ENCODE assay signal across 10 cellular contexts in the genomic region with DNA sequence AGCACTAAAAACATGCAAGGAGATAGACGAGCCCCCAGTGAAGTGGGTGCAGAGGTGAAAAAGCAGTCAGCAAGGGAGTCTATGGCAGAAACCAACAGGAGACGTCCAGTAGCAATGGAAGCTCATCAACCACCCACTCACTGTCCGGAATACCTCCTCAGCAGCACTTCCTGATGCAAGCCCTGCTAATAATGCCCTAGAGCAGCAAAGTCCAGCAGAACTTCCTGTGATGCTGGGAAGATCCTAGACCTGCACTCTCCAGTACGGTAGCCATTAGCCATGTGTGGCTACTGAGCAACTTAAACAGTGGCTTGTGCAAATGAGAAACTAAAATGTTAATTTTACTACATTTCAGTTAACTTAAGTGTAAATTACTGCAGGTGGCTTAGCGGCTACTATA. TPM values are rescaled to one million over a fixed set of nuclear protein-coding genes. Genes with fewer than 3 reads are reported as not detected.
"Had no signal": no experiment of that assay in that cellular context is flagged by ENCODE, and none has a peak within 500 bp of the region (broad histone marks: within the 10 kb centered on the region; RNA-seq: fewer than 3 reads in every experiment).

No MANE protein-coding gene starts in this region.

- DNase-seq: GM23248, GOT3, H7, HCEC 1CT, KBM-7 had no signal

- H2AFZ ChIP-seq: GM23248 had no signal

- FAIRE-seq: HTR-8/SVneo had no signal

- H3K27ac ChIP-seq: GM23248, KMS-11 had no signal

- H3K4me2 ChIP-seq: KMS-11 had no signal

- H3K9ac ChIP-seq: GM23248, KMS-11 had no signal

- H3K27ac Mint-ChIP-seq: IgD-negative memory B cell had no signal

- H3K4me3 Mint-ChIP-seq: IgD-negative memory B cell had no signal

- H3K4me3 ChIP-seq: GM23248 had no signal

RNA-seq across cellular contexts. Expression of gene SERPINA9, which starts 11.0 kb away (rescaled TPM):
- total RNA-seq: GM23248, H4, H7, HT-29 had no signal

RNA-seq across cellular contexts. Expression of gene SERPINA11, which starts 12.4 kb away (rescaled TPM):
- total RNA-seq: GM23248, H4, HT-29 had no signal
- polyA plus RNA-seq: GM23248, IgD-negative memory B cell had no signal

RNA-seq across cellular contexts. Expression of gene SERPINA12, which starts 44.2 kb away (rescaled TPM):
- total RNA-seq: GM23248, H4, H7, HT-29 had no signal
- polyA plus RNA-seq: GM23248, IgD-negative memory B cell had no signal
